Comparison of ENCODE assay signal across 8 cellular contexts in genomic region chr18:34977787-34978532, GRCh38.
DNase-seq lines count a peak whose midpoint lies in the region; ATAC-seq and TF ChIP-seq lines count a peak whose summit lies in the region.

No MANE protein-coding gene starts in this region.

- peak overlapping the region; percentile 66; the same call in 1 of the 2 replicates for H3K9ac ChIP-seq in ES-I3 (ENCODE audit: low read depth, low read length)

- peak overlapping the region; percentile 79 for H3K4me3 Mint-ChIP-seq in stimulated activated naive CD8-positive, alpha-beta T cell treated with anti-CD3 and anti-CD28 coated beads, Interleukin-15, Interleukin-2, amounts not matched to agents 100 ng/mL and 50 ng/mL, for 24 hours

- DNase-seq in NCI-H345 treated with DMSO at 0.1 percent for 48 hours (lab: John Stamatoyannopoulos, UW; ENCODE audit: unreplicated experiment) (peak; percentile 17), activated T-cell treated with anti-CD3 and anti-CD28 coated beads for 4 hours (peak; percentile 14), erythroblast (lab: John Stamatoyannopoulos, UW) (peak; percentile 79 to 80), NCI-H1930 (lab: John Stamatoyannopoulos, UW) (no peak)

- peaks cover 41% of the 10 kb centered on the region for H3K4me1 Mint-ChIP-seq in stimulated activated naive CD8-positive, alpha-beta T cell treated with anti-CD3 and anti-CD28 coated beads, Interleukin-15, Interleukin-2, amounts not matched to agents 100 ng/mL and 50 ng/mL, for 24 hours (ENCODE audit: low read depth)

- no peaks in the 10 kb centered on the region for H3K27me3 ChIP-seq in muscle layer of duodenum (ENCODE audit: low read depth, low read length)

- peaks cover 4% of the 10 kb centered on the region; the same call in 1 of the 2 replicates for H3K4me1 ChIP-seq in ES-I3 (ENCODE audit: insufficient read depth, low read length)
- peaks cover 5% of the 10 kb centered on the region in 2 donors for H3K4me1 ChIP-seq in muscle layer of duodenum (ENCODE audit: control insufficient read depth in 1 of 2, insufficient read depth in 2 of 2, low read length in 2 of 2)

- H3K27ac ChIP-seq in muscle layer of duodenum (ENCODE audit: low read length) = peak overlapping the region; percentile 81

- peak overlapping the region; percentile 64 for H3K27ac Mint-ChIP-seq in stimulated activated naive CD8-positive, alpha-beta T cell treated with anti-CD3 and anti-CD28 coated beads, Interleukin-15, Interleukin-2, amounts not matched to agents 100 ng/mL and 50 ng/mL, for 24 hours

- peak; percentile 14 for ATAC-seq in HG02588 (IDR thresholded peaks at IDR 0.05; ENCODE audit: unreplicated experiment)

- H3K36me3 ChIP-seq in ES-I3 (ENCODE audit: insufficient read depth, low read length) = no peaks in the 10 kb centered on the region
- no peaks in the 10 kb centered on the region for H3K36me3 ChIP-seq in muscle layer of duodenum (ENCODE audit: control insufficient read depth in 1 of 2, insufficient read depth in 2 of 2, low read length in 2 of 2)

- no peaks in the 10 kb centered on the region for H3K36me3 Mint-ChIP-seq in stimulated activated naive CD8-positive, alpha-beta T cell treated with anti-CD3 and anti-CD28 coated beads, Interleukin-15, Interleukin-2, amounts not matched to agents 100 ng/mL and 50 ng/mL, for 24 hours (ENCODE audit: low read depth)

- TF ChIP-seq POLR2A in erythroblast (IDR thresholded peaks at IDR 0.05; ENCODE audit: low read length) = no peak

- H3K27me3 Mint-ChIP-seq in stimulated activated naive CD8-positive, alpha-beta T cell treated with anti-CD3 and anti-CD28 coated beads, Interleukin-15, Interleukin-2, amounts not matched to agents 100 ng/mL and 50 ng/mL, for 24 hours = peaks cover 23% of the 10 kb centered on the region

- no peaks in the 10 kb centered on the region for H3K9me3 ChIP-seq in ES-I3 (ENCODE audit: control insufficient read depth, insufficient read depth, low read length)
- no peaks in the 10 kb centered on the region for H3K9me3 ChIP-seq in muscle layer of duodenum (ENCODE audit: control insufficient read depth in 1 of 2, low read length in 2 of 2)

- peak overlapping the region; percentile 84 to 98 for H3K4me3 ChIP-seq in muscle layer of duodenum (ENCODE audit: low read depth in 1 of 2, low read length in 2 of 2)

- H3K9me3 Mint-ChIP-seq in stimulated activated naive CD8-positive, alpha-beta T cell treated with anti-CD3 and anti-CD28 coated beads, Interleukin-15, Interleukin-2, amounts not matched to agents 100 ng/mL and 50 ng/mL, for 24 hours = no peaks in the 10 kb centered on the region

Comparison
In these comparisons a context has a peak if more than half of its experiments do, and no peak if none do; other contexts are left out.
1. DNase-seq: peak in NCI-H345 treated with DMSO at 0.1 percent for 48 hours (single experiment), activated T-cell treated with anti-CD3 and anti-CD28 coated beads for 4 hours (single experiment) and erythroblast (2 of 2); none in NCI-H1930 (0 of 2).